In the genomic region with DNA sequence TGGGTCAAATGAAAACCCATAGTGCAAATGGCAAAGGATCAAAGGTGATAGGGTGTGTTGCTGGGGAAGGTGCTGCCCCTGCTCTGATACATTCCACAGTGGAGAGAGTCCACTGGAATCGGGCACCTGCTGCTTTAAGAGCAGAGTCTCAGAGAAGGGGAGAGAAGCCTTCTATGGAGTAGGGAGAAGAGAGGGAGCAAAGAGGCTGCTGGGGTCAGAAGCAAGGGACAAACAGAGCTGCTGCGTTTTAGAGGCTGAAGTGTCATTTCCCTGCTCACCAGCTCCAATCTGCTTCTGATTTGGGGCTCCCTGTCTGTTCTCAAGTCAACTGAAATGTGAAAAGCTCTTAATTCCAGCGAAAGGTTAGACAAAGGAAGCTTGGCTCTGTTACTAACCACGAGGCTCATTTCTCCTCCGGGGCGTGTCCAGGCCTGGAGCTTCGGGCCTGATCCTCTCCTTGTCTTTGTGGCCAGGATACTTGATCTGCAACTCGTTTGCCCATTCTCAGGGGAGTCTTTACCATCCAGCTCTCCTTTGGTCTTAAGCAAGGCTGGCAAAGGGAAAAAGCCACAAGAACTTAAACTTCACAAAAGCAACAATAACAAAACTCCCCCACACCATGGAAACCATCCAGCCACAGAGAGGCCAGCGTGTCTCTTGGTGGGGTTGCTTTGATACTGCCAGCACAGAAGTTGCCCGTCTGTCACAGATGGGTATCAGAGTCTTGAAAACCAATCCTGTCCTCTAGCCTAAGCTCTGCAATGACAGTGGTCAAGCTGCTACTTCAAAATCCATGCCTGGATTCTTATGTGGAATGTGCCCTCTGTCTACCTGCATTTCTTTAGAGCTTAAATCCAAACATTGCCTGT, we compare ENCODE assay signal across 12 cellular contexts.
DNase-seq lines count a peak whose midpoint lies in the region; ATAC-seq and TF ChIP-seq lines count a peak whose summit lies in the region.
"Had no signal": no experiment of that assay in that cellular context is flagged by ENCODE, and none has a peak within 500 bp of the region (broad histone marks: within the 10 kb centered on the region; RNA-seq: fewer than 3 reads in every experiment).

No MANE protein-coding gene starts in this region.

- H3K79me1 ChIP-seq in neuronal stem cell (ENCODE audit: low read depth, low read length) = no peaks in the 10 kb centered on the region

- no peak overlapping the region for H2BK5ac ChIP-seq in neuronal stem cell (ENCODE audit: low read length)

- H3K9me3 ChIP-seq in BLaER1 (no peaks in the 10 kb centered on the region), PC-3 (ENCODE audit: low read length) (no peaks in the 10 kb centered on the region), esophagus muscularis mucosa (no peaks in the 10 kb centered on the region), neuronal stem cell (replicated peaks in 1 of 2; ENCODE audit: control insufficient read depth in 2 of 2, insufficient read depth in 1 of 2, low read depth in 1 of 2, low read length in 2 of 2) (peaks cover 0 to 11% of the 10 kb centered on the region in 2 donors)
- H3K9me3 ChIP-seq: HAP-1 had no signal

- CTCF ChIA-PET in PC-3 (lab: Charles Lee) = interaction anchor here (0.7 kb wide), 1 partner anchor 279 kb away, joined by 3 read pairs; no protein-coding TSS in a partner anchor

- WGBS in esophagus muscularis mucosa = 46% methylated on average over 10 of the region's 10 CpGs
- WGBS in neuronal stem cell (ENCODE audit: extremely low coverage in 2 of 2, insufficient read length in 2 of 2, insufficient replicate concordance in 1 of 2), 2 donors = no CpG with 5 or more reads among the region's 10 CpGs

- no peaks in the 10 kb centered on the region for H3K79me2 ChIP-seq in PC-3 (ENCODE audit: low read length)

- H4K20me1 ChIP-seq in BLaER1 = no peaks in the 10 kb centered on the region
- no peaks in the 10 kb centered on the region for H4K20me1 ChIP-seq in PC-3 (ENCODE audit: low read length)

- peak overlapping the region; percentile 14 for H4K91ac ChIP-seq in neuronal stem cell (ENCODE audit: low read depth, low read length, poor library complexity)

- H2AK5ac ChIP-seq in neuronal stem cell (ENCODE audit: low read depth, low read length) = no peak overlapping the region

- no peak overlapping the region for H3K9ac ChIP-seq in BLaER1
- no peak overlapping the region for H3K9ac ChIP-seq in PC-3 (ENCODE audit: low read length)
- H3K9ac ChIP-seq in neuronal stem cell (ENCODE audit: low read depth, low read length, poor library complexity) = no peak overlapping the region

- no peak overlapping the region for H2BK12ac ChIP-seq in neuronal stem cell (ENCODE audit: low read length)

- H3K27me3 ChIP-seq in BLaER1 = no peaks in the 10 kb centered on the region
- no peaks in the 10 kb centered on the region for H3K27me3 ChIP-seq in PC-3 (ENCODE audit: low read length)
- no peaks in the 10 kb centered on the region for H3K27me3 ChIP-seq in esophagus muscularis mucosa
- no peaks in the 10 kb centered on the region for H3K27me3 ChIP-seq in neuronal stem cell (ENCODE audit: control insufficient read depth in 3 of 3, insufficient read depth in 3 of 3, low read depth in 1 of 3, low read length in 3 of 3)

- H3K4me2 ChIP-seq in BLaER1 = peak overlapping the region; percentile 45
- no peak overlapping the region for H3K4me2 ChIP-seq in PC-3 (ENCODE audit: low read length)
- H3K4me2 ChIP-seq in neuronal stem cell (ENCODE audit: insufficient read depth, low read length, poor library complexity, severe bottlenecking) = peak overlapping the region; percentile 40

- H3F3A ChIP-seq in PC-3 (ENCODE audit: low read length, unreplicated experiment) = no peaks in the 10 kb centered on the region

- no peak for DNase-seq in PC-3
- no peak for DNase-seq in esophagus muscularis mucosa (ENCODE audit: extremely low spot score)
- peak; percentile 21 for DNase-seq in neuronal stem cell (ENCODE audit: low spot score)
- DNase-seq in NCI-H1694 (lab: John Stamatoyannopoulos, UW) = no peak
- no peak for DNase-seq in ureter (ENCODE audit: low spot score)
- DNase-seq in NCI-H345 treated with DMSO at 0.1 percent for 48 hours (lab: John Stamatoyannopoulos, UW; ENCODE audit: unreplicated experiment) = no peak
- no peak for DNase-seq in NCI-H2081 treated with DMSO at 0.1 percent for 48 hours (lab: John Stamatoyannopoulos, UW)
- DNase-seq: activated gamma-delta T cell, NCI-H446, nucleus accumbens had no signal

- H2AFZ ChIP-seq in PC-3 (ENCODE audit: low read length) = peak overlapping the region; percentile 37
- peak overlapping the region; percentile 76 for H2AFZ ChIP-seq in neuronal stem cell (ENCODE audit: low read length)

- H3K27ac ChIP-seq in BLaER1 = no peak overlapping the region; the same call in 1 of the 2 replicates
- H3K27ac ChIP-seq in PC-3 (ENCODE audit: low read length) = no peak overlapping the region
- peak overlapping the region; percentile 74 to 88 (median 80) for H3K27ac ChIP-seq in esophagus muscularis mucosa (replicated peaks in 1 of 4)
- peak overlapping the region; percentile 84 for H3K27ac ChIP-seq in neuronal stem cell (replicated peaks; ENCODE audit: low read length)

- no peak overlapping the region for H2BK15ac ChIP-seq in neuronal stem cell (ENCODE audit: low read length)

- H4K8ac ChIP-seq in neuronal stem cell (ENCODE audit: low read depth, low read length) = no peak overlapping the region

- H3K9me2 ChIP-seq in PC-3 (replicated peaks; ENCODE audit: low read length) = no peaks in the 10 kb centered on the region; the same call in 1 of the 2 replicates

- H2BK120ac ChIP-seq in neuronal stem cell (ENCODE audit: low read depth, low read length) = no peak overlapping the region

- H3K23ac ChIP-seq in neuronal stem cell (ENCODE audit: low read depth, low read length, poor library complexity) = no peak overlapping the region

- H3K14ac ChIP-seq in neuronal stem cell (ENCODE audit: low read length) = no peak overlapping the region

- ATAC-seq in PC-3 = no peak

- H3K36me3 ChIP-seq in BLaER1 (no peaks in the 10 kb centered on the region), PC-3 (ENCODE audit: low read depth, low read length) (no peaks in the 10 kb centered on the region), esophagus muscularis mucosa (no peaks in the 10 kb centered on the region), neuronal stem cell (replicated peaks in 1 of 2; ENCODE audit: control insufficient read depth in 2 of 2, insufficient read depth in 2 of 2, low read length in 2 of 2) (no peaks in the 10 kb centered on the region)
- H3K36me3 ChIP-seq: HAP-1 had no signal

- no peak overlapping the region for H3K4me3 ChIP-seq in BLaER1
- no peak overlapping the region for H3K4me3 ChIP-seq in PC-3 (ENCODE audit: low read length)
- H3K4me3 ChIP-seq in esophagus muscularis mucosa = no peak overlapping the region
- peak overlapping the region in 1 of 2 donors; percentile 5 for H3K4me3 ChIP-seq in neuronal stem cell (ENCODE audit: low read length in 2 of 2)
- H3K4me3 ChIP-seq: HAP-1 had no signal

- H3K4me1 ChIP-seq in BLaER1 = peaks cover 10% of the 10 kb centered on the region
- peaks cover 42% of the 10 kb centered on the region for H3K4me1 ChIP-seq in PC-3 (ENCODE audit: insufficient read depth, low read length)
- peaks cover 8 to 75% (median 66%) of the 10 kb centered on the region in 4 donors for H3K4me1 ChIP-seq in esophagus muscularis mucosa
- H3K4me1 ChIP-seq in neuronal stem cell (ENCODE audit: control insufficient read depth in 2 of 2, insufficient read depth in 1 of 2, low read depth in 1 of 2, low read length in 2 of 2) = peaks cover 17 to 35% of the 10 kb centered on the region in 2 donors
- H3K4me1 ChIP-seq: HAP-1 had no signal

- no peak overlapping the region for H3K4ac ChIP-seq in neuronal stem cell (ENCODE audit: low read length)

- no TSS peak for BruUV-seq in PC-3 (replicated peaks; lab: Mats Ljungman, UMichigan)

- POLR2A ChIA-PET in PC-3 (lab: Charles Lee; ENCODE audit: unreplicated experiment) = interaction anchor here (0.6 to 1.1 kb wide), 3 partner anchors 8 to 875 kb away, joined by 3 read pairs; partner anchors contain the start of gene INHBA

- peak overlapping the region; percentile 28 for H3K18ac ChIP-seq in neuronal stem cell (ENCODE audit: low read length)

- no peak for TF ChIP-seq POLR2A in esophagus muscularis mucosa (IDR thresholded peaks at IDR 0.05; ENCODE audit: low read depth)

- TF ChIP-seq EP300 in esophagus muscularis mucosa (IDR thresholded peaks at IDR 0.05) = no peak

- intact Hi-C loops in PC-3 (cut with micrococcal nuclease) = no loop called here
- intact Hi-C loops in esophagus muscularis mucosa (cut with DNase I) = no loop called here

- no peak for TF ChIP-seq CTCF in PC-3 (conservative IDR thresholded peaks at IDR 0.05; ENCODE audit: low read depth, low read length)
- no peak for TF ChIP-seq CTCF in esophagus muscularis mucosa (IDR thresholded peaks at IDR 0.05)

Comparison
In these comparisons a context has a peak if more than half of its experiments do, and no peak if none do; other contexts are left out.
1. H3K27ac ChIP-seq: peak in esophagus muscularis mucosa (4 of 4) and neuronal stem cell (single experiment); none in BLaER1 (single experiment) and PC-3 (single experiment).